In the genomic region with DNA sequence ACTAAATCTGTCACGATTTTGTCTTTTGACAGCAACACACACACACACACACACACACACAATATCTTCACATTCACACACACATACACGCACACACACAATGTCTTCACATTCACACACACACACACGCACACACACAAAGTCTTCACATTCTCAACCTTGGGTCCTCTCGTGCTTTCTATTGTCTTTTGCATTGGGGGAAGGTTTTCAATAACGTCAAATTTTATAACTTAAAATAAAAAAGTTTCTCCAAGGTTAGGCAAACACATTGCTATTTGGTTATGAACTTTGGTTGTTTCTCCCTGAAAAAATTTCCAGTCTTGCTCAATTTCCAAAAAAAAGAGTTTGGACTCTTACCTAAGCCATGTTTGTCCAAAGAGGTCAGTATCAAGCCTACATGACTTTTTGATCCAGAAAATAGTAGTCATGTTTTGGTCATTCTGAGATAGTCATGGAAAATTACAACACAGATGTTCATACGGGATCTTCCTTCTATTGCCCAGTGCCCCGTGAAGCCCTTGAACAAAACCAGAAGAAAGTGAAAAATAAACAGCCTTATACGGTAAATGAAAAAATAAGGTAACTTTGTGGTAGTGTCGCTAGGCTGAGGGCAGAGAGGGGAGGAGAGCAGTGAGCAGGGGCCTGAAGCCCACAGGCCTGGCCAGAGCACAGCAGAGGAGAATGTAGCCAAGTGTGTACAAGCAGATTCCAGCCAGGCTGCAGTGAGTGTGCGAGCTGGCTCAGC, we compare ENCODE assay signal across 14 cellular contexts.
A peak's percentile ranks its signal among the peaks of the same experiment; 100 is the strongest.
DNase-seq lines count a peak whose midpoint lies in the region; ATAC-seq and TF ChIP-seq lines count a peak whose summit lies in the region.
"Had no signal": no experiment of that assay in that cellular context is flagged by ENCODE, and none has a peak within 500 bp of the region (broad histone marks: within the 10 kb centered on the region; RNA-seq: fewer than 3 reads in every experiment).

No MANE protein-coding gene starts in this region.

- H4K91ac ChIP-seq in neuronal stem cell (ENCODE audit: low read depth, low read length, poor library complexity): no peak overlapping the region

- H2BK15ac ChIP-seq in neuronal stem cell (ENCODE audit: low read length): no peak overlapping the region

- no peak overlapping the region for H3K14ac ChIP-seq in neuronal stem cell (ENCODE audit: low read length)

- H3K4me1 ChIP-seq in neuronal stem cell (ENCODE audit: control insufficient read depth in 2 of 2, insufficient read depth in 1 of 2, low read depth in 1 of 2, low read length in 2 of 2): peaks cover 0 to 2% of the 10 kb centered on the region in 2 donors
- H3K4me1 ChIP-seq in uterus: peaks cover 0 to 5% of the 10 kb centered on the region in 2 donors

- no peak for ATAC-seq in SK-N-SH treated with all-trans-retinoic acid at 6 μM for 48 hours
- no peak for ATAC-seq in HG03139 (IDR thresholded peaks at IDR 0.05; ENCODE audit: unreplicated experiment)
- ATAC-seq: activated naive CD4-positive, alpha-beta T cell treated with anti-CD3 and anti-CD28 coated beads, Interleukin-2, amount 50 U/mL, for 72 hours had no signal

- no peak overlapping the region for H4K8ac ChIP-seq in neuronal stem cell (ENCODE audit: low read depth, low read length)

- no peak overlapping the region for H2BK12ac ChIP-seq in neuronal stem cell (ENCODE audit: low read length)

- DNase-seq in MV-4-11 (lab: John Stamatoyannopoulos, UW) (peak; percentile 23), fibroblast of the aortic adventitia (ENCODE audit: low read depth) (peak; percentile 96), neuronal stem cell (ENCODE audit: low spot score) (no peak), uterus (peak; percentile 57 to 58), AML-193 (lab: John Stamatoyannopoulos, UW) (no peak)
- DNase-seq: colonic mucosa; DMS 273 treated with DMSO at 0.1 percent for 48 hours; H7; NCI-H524; stimulated activated CD4-positive, alpha-beta T cell treated with anti-CD3 and anti-CD28 coated beads, Interleukin-2, amount 100 ng/mL, for 48 hours; stimulated activated naive CD4-positive, alpha-beta T cell treated with Interleukin-2 at 50 U/mL for 16 hours had no signal

- intact Hi-C loops in uterus (cut with DNase I; ENCODE audit: low total_unique reads): no loop called here

- H3K4me3 ChIP-seq in fibroblast of the aortic adventitia (ENCODE audit: low read depth, low read length) (no peak overlapping the region), neuronal stem cell (ENCODE audit: low read length in 2 of 2) (no peak overlapping the region), uterus (no peak overlapping the region)
- H3K4me3 ChIP-seq: colonic mucosa had no signal

- TF ChIP-seq CTCF in fibroblast of the aortic adventitia (IDR thresholded peaks at IDR 0.05; ENCODE audit: insufficient read depth, low read length) (no peak), uterus (IDR thresholded peaks at IDR 0.05) (no peak)

- H3K79me1 ChIP-seq in neuronal stem cell (ENCODE audit: low read depth, low read length): no peaks in the 10 kb centered on the region

- H3K9me3 ChIP-seq in neuronal stem cell (replicated peaks in 1 of 2; ENCODE audit: control insufficient read depth in 2 of 2, insufficient read depth in 1 of 2, low read depth in 1 of 2, low read length in 2 of 2) (no peaks in the 10 kb centered on the region), uterus (no peaks in the 10 kb centered on the region)
- H3K9me3 ChIP-seq: colonic mucosa had no signal

- H2AK5ac ChIP-seq in neuronal stem cell (ENCODE audit: low read depth, low read length): no peak overlapping the region

- H3K27me3 ChIP-seq in neuronal stem cell (ENCODE audit: control insufficient read depth in 3 of 3, insufficient read depth in 3 of 3, low read depth in 1 of 3, low read length in 3 of 3) (no peaks in the 10 kb centered on the region), uterus (no peaks in the 10 kb centered on the region)
- H3K27me3 ChIP-seq: colonic mucosa had no signal

- TF ChIP-seq POLR2A in uterus (IDR thresholded peaks at IDR 0.05): no peak

- no peak overlapping the region for H3K9ac ChIP-seq in neuronal stem cell (ENCODE audit: low read depth, low read length, poor library complexity)

- H3K36me3 ChIP-seq in neuronal stem cell (replicated peaks in 1 of 2; ENCODE audit: control insufficient read depth in 2 of 2, insufficient read depth in 2 of 2, low read length in 2 of 2) (no peaks in the 10 kb centered on the region), uterus (no peaks in the 10 kb centered on the region)
- H3K36me3 ChIP-seq: colonic mucosa had no signal

- no peak overlapping the region for H2BK5ac ChIP-seq in neuronal stem cell (ENCODE audit: low read length)

- H2AFZ ChIP-seq in neuronal stem cell (ENCODE audit: low read length): peak overlapping the region; percentile 12

- no peak overlapping the region for H3K23ac ChIP-seq in neuronal stem cell (ENCODE audit: low read depth, low read length, poor library complexity)

- no peak overlapping the region for H3K4me2 ChIP-seq in neuronal stem cell (ENCODE audit: insufficient read depth, low read length, poor library complexity, severe bottlenecking)

- H3K27ac ChIP-seq in neuronal stem cell (replicated peaks; ENCODE audit: low read length) (no peak overlapping the region), uterus (peak overlapping the region; percentile 69 to 85)
- H3K27ac ChIP-seq: colonic mucosa had no signal

- H3K4ac ChIP-seq in neuronal stem cell (ENCODE audit: low read length): no peak overlapping the region

- H3K18ac ChIP-seq in neuronal stem cell (ENCODE audit: low read length): peak overlapping the region; percentile 20

- H2BK120ac ChIP-seq in neuronal stem cell (ENCODE audit: low read depth, low read length): no peak overlapping the region

- WGBS in neuronal stem cell (ENCODE audit: extremely low coverage in 2 of 2, insufficient read length in 2 of 2, insufficient replicate concordance in 1 of 2), 2 donors: 100% methylated on average over 1 of the region's 10 CpGs; no CpG with 5 or more reads in 1 of the 2 donors

TF ChIP-seq in SK-N-SH treated with all-trans-retinoic acid at 6 μM for 48 hours, 23 proteins besides CTCF, POLR2A, EP300 and RAD21 (continues in another document):
- TF ChIP-seq ZFP30 (CRISPR knock-in tag; IDR thresholded peaks at IDR 0.05) (no peak), ARNTL (CRISPR knock-in tag; IDR thresholded peaks at IDR 0.05; ENCODE audit: borderline replicate concordance, low read depth) (no peak), TCF4 (CRISPR knock-in tag; IDR thresholded peaks at IDR 0.05; ENCODE audit: borderline replicate concordance) (no peak), SNAI2 (CRISPR knock-in tag; IDR thresholded peaks at IDR 0.05) (no peak), GLIS3 (CRISPR knock-in tag; IDR thresholded peaks at IDR 0.05) (no peak), CSDC2 (CRISPR knock-in tag; IDR thresholded peaks at IDR 0.05) (no peak), OSR1 (CRISPR knock-in tag; IDR thresholded peaks at IDR 0.05) (no peak)
- TF ChIP-seq, protein P1, sequence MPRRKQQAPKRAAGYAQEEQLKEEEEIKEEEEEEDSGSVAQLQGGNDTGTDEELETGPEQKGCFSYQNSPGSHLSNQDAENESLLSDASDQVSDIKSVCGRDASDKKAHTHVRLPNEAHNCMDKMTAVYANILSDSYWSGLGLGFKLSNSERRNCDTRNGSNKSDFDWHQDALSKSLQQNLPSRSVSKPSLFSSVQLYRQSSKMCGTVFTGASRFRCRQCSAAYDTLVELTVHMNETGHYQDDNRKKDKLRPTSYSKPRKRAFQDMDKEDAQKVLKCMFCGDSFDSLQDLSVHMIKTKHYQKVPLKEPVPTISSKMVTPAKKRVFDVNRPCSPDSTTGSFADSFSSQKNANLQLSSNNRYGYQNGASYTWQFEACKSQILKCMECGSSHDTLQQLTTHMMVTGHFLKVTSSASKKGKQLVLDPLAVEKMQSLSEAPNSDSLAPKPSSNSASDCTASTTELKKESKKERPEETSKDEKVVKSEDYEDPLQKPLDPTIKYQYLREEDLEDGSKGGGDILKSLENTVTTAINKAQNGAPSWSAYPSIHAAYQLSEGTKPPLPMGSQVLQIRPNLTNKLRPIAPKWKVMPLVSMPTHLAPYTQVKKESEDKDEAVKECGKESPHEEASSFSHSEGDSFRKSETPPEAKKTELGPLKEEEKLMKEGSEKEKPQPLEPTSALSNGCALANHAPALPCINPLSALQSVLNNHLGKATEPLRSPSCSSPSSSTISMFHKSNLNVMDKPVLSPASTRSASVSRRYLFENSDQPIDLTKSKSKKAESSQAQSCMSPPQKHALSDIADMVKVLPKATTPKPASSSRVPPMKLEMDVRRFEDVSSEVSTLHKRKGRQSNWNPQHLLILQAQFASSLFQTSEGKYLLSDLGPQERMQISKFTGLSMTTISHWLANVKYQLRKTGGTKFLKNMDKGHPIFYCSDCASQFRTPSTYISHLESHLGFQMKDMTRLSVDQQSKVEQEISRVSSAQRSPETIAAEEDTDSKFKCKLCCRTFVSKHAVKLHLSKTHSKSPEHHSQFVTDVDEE (CRISPR knock-in tag; IDR thresholded peaks at IDR 0.05): no peak
- TF ChIP-seq, protein P2, sequence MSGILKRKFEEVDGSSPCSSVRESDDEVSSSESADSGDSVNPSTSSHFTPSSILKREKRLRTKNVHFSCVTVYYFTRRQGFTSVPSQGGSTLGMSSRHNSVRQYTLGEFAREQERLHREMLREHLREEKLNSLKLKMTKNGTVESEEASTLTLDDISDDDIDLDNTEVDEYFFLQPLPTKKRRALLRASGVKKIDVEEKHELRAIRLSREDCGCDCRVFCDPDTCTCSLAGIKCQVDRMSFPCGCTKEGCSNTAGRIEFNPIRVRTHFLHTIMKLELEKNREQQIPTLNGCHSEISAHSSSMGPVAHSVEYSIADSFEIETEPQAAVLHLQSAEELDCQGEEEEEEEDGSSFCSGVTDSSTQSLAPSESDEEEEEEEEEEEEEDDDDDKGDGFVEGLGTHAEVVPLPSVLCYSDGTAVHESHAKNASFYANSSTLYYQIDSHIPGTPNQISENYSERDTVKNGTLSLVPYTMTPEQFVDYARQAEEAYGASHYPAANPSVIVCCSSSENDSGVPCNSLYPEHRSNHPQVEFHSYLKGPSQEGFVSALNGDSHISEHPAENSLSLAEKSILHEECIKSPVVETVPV (CRISPR knock-in tag; IDR thresholded peaks at IDR 0.05): no peak
- TF ChIP-seq, protein P3, sequence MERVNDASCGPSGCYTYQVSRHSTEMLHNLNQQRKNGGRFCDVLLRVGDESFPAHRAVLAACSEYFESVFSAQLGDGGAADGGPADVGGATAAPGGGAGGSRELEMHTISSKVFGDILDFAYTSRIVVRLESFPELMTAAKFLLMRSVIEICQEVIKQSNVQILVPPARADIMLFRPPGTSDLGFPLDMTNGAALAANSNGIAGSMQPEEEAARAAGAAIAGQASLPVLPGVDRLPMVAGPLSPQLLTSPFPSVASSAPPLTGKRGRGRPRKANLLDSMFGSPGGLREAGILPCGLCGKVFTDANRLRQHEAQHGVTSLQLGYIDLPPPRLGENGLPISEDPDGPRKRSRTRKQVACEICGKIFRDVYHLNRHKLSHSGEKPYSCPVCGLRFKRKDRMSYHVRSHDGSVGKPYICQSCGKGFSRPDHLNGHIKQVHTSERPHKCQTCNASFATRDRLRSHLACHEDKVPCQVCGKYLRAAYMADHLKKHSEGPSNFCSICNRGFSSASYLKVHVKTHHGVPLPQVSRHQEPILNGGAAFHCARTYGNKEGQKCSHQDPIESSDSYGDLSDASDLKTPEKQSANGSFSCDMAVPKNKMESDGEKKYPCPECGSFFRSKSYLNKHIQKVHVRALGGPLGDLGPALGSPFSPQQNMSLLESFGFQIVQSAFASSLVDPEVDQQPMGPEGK (CRISPR knock-in tag; IDR thresholded peaks at IDR 0.05; ENCODE audit: borderline replicate concordance): no peak

Comparison
In these comparisons a context has a peak if more than half of its experiments do, and no peak if none do; other contexts are left out.
1. DNase-seq: peak in MV-4-11 (single experiment), fibroblast of the aortic adventitia (single experiment) and uterus (2 of 2); none in neuronal stem cell (single experiment) and AML-193 (0 of 2).